In genomic region chr1:154502066-154502741, GRCh38 we compare ENCODE assay signal across 8 cellular contexts. TPM values are rescaled to one million over a fixed set of nuclear protein-coding genes. Genes with fewer than 3 reads are reported as not detected.
DNase-seq lines count a peak whose midpoint lies in the region; ATAC-seq, FAIRE-seq and TF ChIP-seq lines count a peak whose summit lies in the region.

Gene SHE (minus strand): TSS chr1:154502412. CDS start chr1:154502026, 386 bp downstream.
Gene TDRD10 (plus strand): TSS chr1:154502219. CDS start chr1:154506904, 4,685 bp downstream.

- no peak within 1 kb of the TSS for H3K4me2 ChIP-seq in PC-3 (ENCODE audit: low read length)

- no peak within 1 kb of the TSS for H2AFZ ChIP-seq in PC-3 (ENCODE audit: low read length)

- peaks cover 3% of the 10 kb centered on the region; the same call in 1 of the 2 replicates for H3K9me3 ChIP-seq in Caco-2
- peaks cover 0 to 16% (median 0%) of the 10 kb centered on the region in 12 donors for H3K9me3 ChIP-seq in heart left ventricle
- no peaks in the 10 kb centered on the region for H3K9me3 ChIP-seq in pancreas
- no peaks in the 10 kb centered on the region for H3K9me3 ChIP-seq in PC-3 (ENCODE audit: low read length)

- WGBS in heart left ventricle, 4 donors, result 2 to 10% (median 3%) methylated on average over 14 to 90 of the region's 90 CpGs
- WGBS in pancreas, 2 donors, result 5 to 8% methylated on average over 28 to 90 of the region's 90 CpGs

- H3K4me1 ChIP-seq in Caco-2 (0 out of 2 replicates have a peak, but pooled peaks cover 8% of the 10 kb centered on the region), heart left ventricle (peaks cover 0 to 23% (median 5%) of the 10 kb centered on the region in 12 donors), pancreas (no peaks in the 10 kb centered on the region), PC-3 (ENCODE audit: insufficient read depth, low read length) (no peaks in the 10 kb centered on the region)

- POLR2A ChIA-PET in Caco-2 (lab: Charles Lee), result no interaction called here
- POLR2A ChIA-PET in activated CD8-positive, alpha-beta T cell treated with anti-CD3 and anti-CD28 coated beads for 36 hours (lab: Charles Lee), result no interaction called here
- POLR2A ChIA-PET in PC-3 (lab: Charles Lee; ENCODE audit: unreplicated experiment), result no interaction called here

- CTCF ChIA-PET in Caco-2 (lab: Charles Lee), result interaction anchor here (0.5 to 0.8 kb wide), 2 partner anchors 21 to 588 kb away, joined by 3 to 5 read pairs; no protein-coding TSS in a partner anchor
- CTCF ChIA-PET in activated CD8-positive, alpha-beta T cell treated with anti-CD3 and anti-CD28 coated beads for 36 hours (lab: Charles Lee), result no interaction called here
- CTCF ChIA-PET in PC-3 (lab: Charles Lee), result no interaction called here

- H3K9ac ChIP-seq in PC-3 (ENCODE audit: low read length), result no peak within 1 kb of the TSS

- peak; percentile 43 for ATAC-seq in activated CD8-positive, alpha-beta T cell treated with anti-CD3 and anti-CD28 coated beads for 36 hours
- ATAC-seq in heart left ventricle (peak; percentile 24 to 82 (median 78)), pancreas (peak in 3 of 4 donors; percentile 35 to 61 (median 46)), HG02870 (IDR thresholded peaks at IDR 0.05; ENCODE audit: unreplicated experiment) (no peak), HG03432 (IDR thresholded peaks at IDR 0.05; ENCODE audit: unreplicated experiment) (no peak), PC-3 (no peak)

- H3K4me3 ChIP-seq in Caco-2 (ENCODE audit: low read depth, low read length), result peak within 1 kb of the TSS; percentile 34
- peak within 1 kb of the TSS; percentile 43 to 78 (median 64) for H3K4me3 ChIP-seq in heart left ventricle
- H3K4me3 ChIP-seq in pancreas, result peak within 1 kb of the TSS in 3 of 4 donors; percentile 11 to 48 (median 27)
- H3K4me3 ChIP-seq in PC-3 (ENCODE audit: low read length), result no peak within 1 kb of the TSS

- peaks cover under 1% of the 10 kb centered on the region for H3K4me1 Mint-ChIP-seq in Caco-2 (ENCODE audit: low read depth, unreplicated experiment)
- H3K4me1 Mint-ChIP-seq in activated CD8-positive, alpha-beta T cell treated with anti-CD3 and anti-CD28 coated beads for 36 hours (ENCODE audit: low read depth), result peaks cover 4% of the 10 kb centered on the region

- H3K79me2 ChIP-seq in PC-3 (ENCODE audit: low read length), result no peaks in the 10 kb centered on the region

- no peaks in the 10 kb centered on the region for H3K36me3 Mint-ChIP-seq in Caco-2 (ENCODE audit: insufficient read depth, unreplicated experiment)
- no peaks in the 10 kb centered on the region for H3K36me3 Mint-ChIP-seq in activated CD8-positive, alpha-beta T cell treated with anti-CD3 and anti-CD28 coated beads for 36 hours (ENCODE audit: low read depth)

- intact Hi-C loops in Caco-2 (cut with micrococcal nuclease; ENCODE audit: unreplicated experiment), result no loop called here
- intact Hi-C loops in activated CD8-positive, alpha-beta T cell treated with anti-CD3 and anti-CD28 coated beads for 36 hours (cut with micrococcal nuclease), result no loop called here
- intact Hi-C loops in heart left ventricle (cut with DNase I), result loop anchor here in 1 of 10 donors (2.0 kb wide), 1 partner anchor 17 kb away; no protein-coding TSS in a partner anchor
- intact Hi-C loops in pancreas (cut with DNase I), result no loop called here
- intact Hi-C loops in PC-3 (cut with micrococcal nuclease), result no loop called here

- no peak within 1 kb of the TSS for H3K27ac Mint-ChIP-seq in Caco-2 (ENCODE audit: unreplicated experiment)
- H3K27ac Mint-ChIP-seq in activated CD8-positive, alpha-beta T cell treated with anti-CD3 and anti-CD28 coated beads for 36 hours, result no peak within 1 kb of the TSS

- H3K27ac ChIP-seq in heart left ventricle, result peak within 1 kb of the TSS; percentile 72 to 94 (median 88)
- no peak within 1 kb of the TSS for H3K27ac ChIP-seq in pancreas
- H3K27ac ChIP-seq in PC-3 (ENCODE audit: low read length), result no peak within 1 kb of the TSS

- DNase-seq in Caco-2, result no peak
- DNase-seq in activated CD8-positive, alpha-beta T cell treated with anti-CD3 and anti-CD28 coated beads for 36 hours, result peak; percentile 30
- peak; percentile 65 to 77 (median 68) for DNase-seq in heart left ventricle
- DNase-seq in pancreas, result peak in 2 of 6 donors; percentile 67 to 70
- DNase-seq in PC-3, result no peak
- DNase-seq in NCI-H1436 treated with DMSO at 0.1 percent for 48 hours (lab: John Stamatoyannopoulos, UW), result no peak

- peaks cover 22% of the 10 kb centered on the region for H3K27me3 Mint-ChIP-seq in Caco-2 (ENCODE audit: insufficient read depth, unreplicated experiment)
- H3K27me3 Mint-ChIP-seq in activated CD8-positive, alpha-beta T cell treated with anti-CD3 and anti-CD28 coated beads for 36 hours, result peaks cover 52% of the 10 kb centered on the region

- no peaks in the 10 kb centered on the region for H3F3A ChIP-seq in PC-3 (ENCODE audit: low read length, unreplicated experiment)

- BruUV-seq in Caco-2 (replicated peaks; lab: Mats Ljungman, UMichigan) (no TSS peak), PC-3 (replicated peaks; lab: Mats Ljungman, UMichigan) (no TSS peak)

- no peaks in the 10 kb centered on the region for H4K20me1 ChIP-seq in PC-3 (ENCODE audit: low read length)

- H3K4me3 Mint-ChIP-seq in Caco-2 (ENCODE audit: unreplicated experiment), result peak within 1 kb of the TSS; percentile 72
- H3K4me3 Mint-ChIP-seq in activated CD8-positive, alpha-beta T cell treated with anti-CD3 and anti-CD28 coated beads for 36 hours, result peak within 1 kb of the TSS; percentile 30

- H3K36me3 ChIP-seq in Caco-2 (ENCODE audit: control insufficient read depth, insufficient read depth, low read length) (no peaks in the 10 kb centered on the region), heart left ventricle (peaks cover 0 to 19% (median 4%) of the 10 kb centered on the region in 9 donors), pancreas (no peaks in the 10 kb centered on the region), PC-3 (ENCODE audit: low read depth, low read length) (no peaks in the 10 kb centered on the region)

- H3K27me3 ChIP-seq in Caco-2 (replicated peaks; ENCODE audit: control insufficient read depth, insufficient read depth, low read length), result peaks cover 4% of the 10 kb centered on the region; the same call in 1 of the 2 replicates
- H3K27me3 ChIP-seq in heart left ventricle, result peaks cover 0 to 55% (median 23%) of the 10 kb centered on the region in 9 donors
- H3K27me3 ChIP-seq in pancreas, result peaks cover 0 to 16% (median 6%) of the 10 kb centered on the region in 4 donors
- peaks cover 64% of the 10 kb centered on the region for H3K27me3 ChIP-seq in PC-3 (ENCODE audit: low read length)

- peak in 1 of 2 donors; percentile 39 for TF ChIP-seq POLR2A in heart left ventricle (IDR thresholded peaks at IDR 0.05)

- no peak for FAIRE-seq in pancreas (lab: Jason Lieb, UNC)

- no peaks in the 10 kb centered on the region for H3K9me2 ChIP-seq in PC-3 (replicated peaks; ENCODE audit: low read length)

- H3K9me3 Mint-ChIP-seq in Caco-2 (ENCODE audit: unreplicated experiment), result no peaks in the 10 kb centered on the region
- no peaks in the 10 kb centered on the region for H3K9me3 Mint-ChIP-seq in activated CD8-positive, alpha-beta T cell treated with anti-CD3 and anti-CD28 coated beads for 36 hours

- TF ChIP-seq CTCF in Caco-2 (IDR thresholded peaks at IDR 0.05; ENCODE audit: insufficient read depth in 1 of 2, low read depth in 1 of 2, low read length in 1 of 2, severe bottlenecking in 1 of 2, unreplicated experiment in 1 of 2), result no peak
- TF ChIP-seq CTCF in activated CD8-positive, alpha-beta T cell treated with anti-CD3 and anti-CD28 coated beads for 36 hours (IDR thresholded peaks at IDR 0.05), result no peak
- peak in 1 of 12 donors; percentile 8 for TF ChIP-seq CTCF in heart left ventricle (IDR thresholded peaks at IDR 0.05)
- no peak for TF ChIP-seq CTCF in pancreas (IDR thresholded peaks at IDR 0.05)
- TF ChIP-seq CTCF in PC-3 (conservative IDR thresholded peaks at IDR 0.05; ENCODE audit: low read depth, low read length), result no peak

RNA-seq across cellular contexts. Expression of gene SHE, which starts in this region (rescaled TPM):
- 0.07 TPM in 1 of 2 replicates, not detected in the other for total RNA-seq in Caco-2 (2022)
- not detected for total RNA-seq in activated CD8-positive, alpha-beta T cell treated with anti-CD3 and anti-CD28 coated beads for 36 hours
- 10 to 100 TPM; 11.1 to 19.4 (median 11.9) TPM for total RNA-seq in heart left ventricle
- polyA plus RNA-seq in heart left ventricle, result 10 to 100 TPM; 10.1 to 17.7 TPM
- total RNA-seq in pancreas, result 1 to 10 TPM; 1.0 to 2.7 (median 1.8) TPM
- 1 to 10 TPM; 3.0 to 7.3 TPM for polyA plus RNA-seq in pancreas
- total RNA-seq in PC-3 (2014; rRNA removed), result not detected in 2 replicates

RNA-seq across cellular contexts. Expression of gene TDRD10, which starts in this region (rescaled TPM):
- total RNA-seq in Caco-2 (2022), result not detected in 2 replicates
- not detected for total RNA-seq in activated CD8-positive, alpha-beta T cell treated with anti-CD3 and anti-CD28 coated beads for 36 hours
- total RNA-seq in heart left ventricle, result 1 to 10 TPM in 8 of 9 donors, under 1 TPM in 1; 0.71 to 3.4 (median 1.8) TPM
- polyA plus RNA-seq in heart left ventricle, result 1 to 10 TPM; 2.9 to 3.0 TPM
- under 1 TPM; 0.13 to 0.84 (median 0.35) TPM for total RNA-seq in pancreas
- polyA plus RNA-seq in pancreas, result 1 to 10 TPM; 2.9 to 4.7 TPM
- not detected in 2 replicates for total RNA-seq in PC-3 (2014; rRNA removed)

Comparison
In these comparisons a context has a peak if more than half of its experiments do, and no peak if none do; other contexts are left out.
1. Peak in DNase-seq and ATAC-seq in activated CD8-positive, alpha-beta T cell treated with anti-CD3 and anti-CD28 coated beads for 36 hours; RNA of the genes that start here not detected or under 1 TPM.
2. DNase-seq: peak in heart left ventricle (5 of 5); none in Caco-2 (0 of 2), PC-3 (single experiment) and NCI-H1436 treated with DMSO at 0.1 percent for 48 hours (single experiment).
3. ATAC-seq: peak in heart left ventricle (4 of 4) and pancreas (3 of 4); none in HG02870 (single experiment), HG03432 (single experiment) and PC-3 (single experiment).
4. H3K27ac ChIP-seq: peak in heart left ventricle (12 of 12); none in pancreas (0 of 4) and PC-3 (single experiment).